Comparison of ENCODE assay signal across 1 cellular context in the genomic region with DNA sequence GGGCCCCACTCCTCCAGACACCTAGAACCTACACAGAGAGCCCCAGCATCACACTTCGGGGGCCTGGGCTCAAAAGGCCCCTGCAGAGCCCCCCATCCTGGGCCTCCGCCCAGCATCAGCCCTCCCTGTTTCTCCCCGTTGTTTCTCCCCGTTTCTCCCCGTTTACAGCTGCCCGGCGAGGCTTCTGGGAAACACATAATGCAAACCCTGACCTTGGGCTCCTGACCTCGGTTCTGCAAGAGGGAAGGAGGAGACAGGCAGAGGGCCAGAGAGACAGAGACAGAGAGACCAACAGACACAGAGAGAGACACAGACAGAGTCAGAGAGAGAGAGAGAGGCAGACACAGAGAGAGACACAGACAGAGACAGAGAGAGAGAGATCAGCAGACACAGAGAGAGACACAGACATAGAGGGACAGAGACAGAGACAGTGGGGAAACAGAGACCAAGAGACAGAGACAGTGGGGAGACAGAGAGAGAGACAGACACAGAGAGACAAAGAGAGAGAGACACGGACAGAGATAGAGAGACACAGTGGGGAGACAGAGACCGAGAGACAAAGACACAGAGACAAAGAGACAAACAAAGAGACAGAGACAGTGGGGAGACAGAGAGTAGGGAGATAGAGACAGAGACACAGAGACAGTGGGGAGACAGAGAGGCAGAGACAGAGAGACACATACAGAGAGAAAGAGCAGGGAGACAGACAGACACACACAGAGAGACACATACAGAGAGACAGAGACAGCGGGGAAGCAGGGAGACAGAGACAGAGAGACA.
TF ChIP-seq lines count a peak whose summit lies in the region.

No MANE protein-coding gene starts in this region.

TF ChIP-seq in K562, 482 proteins besides CTCF, POLR2A, EP300 and RAD21 (continued from another document):
- TF ChIP-seq, protein P1, sequence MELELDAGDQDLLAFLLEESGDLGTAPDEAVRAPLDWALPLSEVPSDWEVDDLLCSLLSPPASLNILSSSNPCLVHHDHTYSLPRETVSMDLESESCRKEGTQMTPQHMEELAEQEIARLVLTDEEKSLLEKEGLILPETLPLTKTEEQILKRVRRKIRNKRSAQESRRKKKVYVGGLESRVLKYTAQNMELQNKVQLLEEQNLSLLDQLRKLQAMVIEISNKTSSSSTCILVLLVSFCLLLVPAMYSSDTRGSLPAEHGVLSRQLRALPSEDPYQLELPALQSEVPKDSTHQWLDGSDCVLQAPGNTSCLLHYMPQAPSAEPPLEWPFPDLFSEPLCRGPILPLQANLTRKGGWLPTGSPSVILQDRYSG (tag; conservative IDR thresholded peaks at IDR 0.05; ENCODE audit: low read depth): no peak
- TF ChIP-seq PCBP2 (IDR thresholded peaks at IDR 0.05; ENCODE audit: low read depth, low read length, poor library complexity, severe bottlenecking) (no peak), YBX1 (IDR thresholded peaks at IDR 0.05) (no peak), MTA2 (IDR thresholded peaks at IDR 0.05; ENCODE audit: low read depth) (peak; percentile 10; the same call in 1 of the 2 replicates)
